ENCODE assay signal across 27 cellular contexts in the genomic region with DNA sequence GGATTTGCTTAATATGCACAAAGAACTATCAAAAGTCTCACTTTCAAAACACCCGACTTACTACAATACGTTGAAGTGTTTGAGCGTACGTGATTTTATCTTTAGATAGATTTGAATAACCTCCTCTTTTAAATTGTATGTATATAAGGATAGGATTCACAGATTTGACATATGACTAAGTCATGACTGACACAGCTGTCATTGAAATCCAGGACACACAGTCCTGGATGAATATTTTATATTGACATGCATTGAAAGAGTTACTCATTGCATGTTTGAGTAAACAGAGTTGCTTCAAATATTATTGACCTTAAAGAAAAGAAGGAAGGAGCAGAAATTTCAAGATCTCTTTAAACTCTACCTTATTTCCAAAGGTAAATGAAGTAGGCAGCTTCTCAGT. TPM values are rescaled to one million over a fixed set of nuclear protein-coding genes. Genes with fewer than 3 reads are reported as not detected.
"Had no signal": no experiment of that assay in that cellular context is flagged by ENCODE, and none has a peak within 500 bp of the region (broad histone marks: within the 10 kb centered on the region; RNA-seq: fewer than 3 reads in every experiment).

No MANE protein-coding gene starts in this region.

- H3K27me3 ChIP-seq: ascending aorta, esophagus muscularis mucosa, neural progenitor cell, right atrium auricular region, testis, uterus had no signal

- H3K27ac Mint-ChIP-seq: activated CD4-positive, alpha-beta memory T cell treated with anti-CD3 and anti-CD28 coated beads, Interleukin-2, amount 10 ng/mL, durations not matched to agents 7 days and 5 days; activated CD4-positive, alpha-beta T cell treated with anti-CD3 and anti-CD28 coated beads, Interleukin-2, amount 10 ng/mL, durations not matched to agents 7 days and 5 days; activated naive CD4-positive, alpha-beta T cell treated with anti-CD3 and anti-CD28 coated beads, Interleukin-2, amount 10 ng/mL, durations not matched to agents 7 days and 5 days; activated naive CD8-positive, alpha-beta T cell treated with anti-CD3 and anti-CD28 coated beads, Interleukin-2, amount 10 ng/mL, durations not matched to agents 7 days and 5 days; activated T-cell treated with anti-CD3 and anti-CD28 coated beads, Interleukin-2, amount 50 U/mL, for 24 hours; mesothelial cell of epicardium; naive thymus-derived CD4-positive, alpha-beta T cell; neural progenitor cell; WTC11 had no signal

- H3K4me3 Mint-ChIP-seq: activated CD4-positive, alpha-beta memory T cell treated with anti-CD3 and anti-CD28 coated beads, Interleukin-2, amount 10 ng/mL, durations not matched to agents 7 days and 5 days; activated CD4-positive, alpha-beta T cell treated with anti-CD3 and anti-CD28 coated beads, Interleukin-2, amount 10 ng/mL, durations not matched to agents 7 days and 5 days; activated naive CD4-positive, alpha-beta T cell treated with anti-CD3 and anti-CD28 coated beads, Interleukin-2, amount 10 ng/mL, durations not matched to agents 7 days and 5 days; activated naive CD8-positive, alpha-beta T cell treated with anti-CD3 and anti-CD28 coated beads, Interleukin-2, amount 10 ng/mL, durations not matched to agents 7 days and 5 days; activated T-cell treated with anti-CD3 and anti-CD28 coated beads, Interleukin-2, amount 50 U/mL, for 24 hours; mesothelial cell of epicardium; naive thymus-derived CD4-positive, alpha-beta T cell; neural progenitor cell; WTC11 had no signal

- H3K27me3 Mint-ChIP-seq: activated CD4-positive, alpha-beta memory T cell treated with anti-CD3 and anti-CD28 coated beads, Interleukin-2, amount 10 ng/mL, durations not matched to agents 7 days and 5 days; activated CD4-positive, alpha-beta T cell treated with anti-CD3 and anti-CD28 coated beads, Interleukin-2, amount 10 ng/mL, durations not matched to agents 7 days and 5 days; activated naive CD4-positive, alpha-beta T cell treated with anti-CD3 and anti-CD28 coated beads, Interleukin-2, amount 10 ng/mL, durations not matched to agents 7 days and 5 days; activated naive CD8-positive, alpha-beta T cell treated with anti-CD3 and anti-CD28 coated beads, Interleukin-2, amount 10 ng/mL, durations not matched to agents 7 days and 5 days; activated T-cell treated with anti-CD3 and anti-CD28 coated beads, Interleukin-2, amount 50 U/mL, for 24 hours; naive thymus-derived CD4-positive, alpha-beta T cell had no signal

- DNase-seq: activated CD4-positive, alpha-beta memory T cell treated with anti-CD3 and anti-CD28 coated beads, Interleukin-2, amount 10 ng/mL, durations not matched to agents 7 days and 5 days; activated CD4-positive, alpha-beta T cell treated with anti-CD3 and anti-CD28 coated beads for 1 hour; activated CD4-positive, alpha-beta T cell treated with anti-CD3 and anti-CD28 coated beads, Interleukin-2, amount 10 ng/mL, durations not matched to agents 7 days and 5 days; activated CD8-positive, alpha-beta memory T cell treated with anti-CD3 and anti-CD28 coated beads, Interleukin-2, amount 50 U/mL, for 48 hours; activated gamma-delta T cell; activated naive CD4-positive, alpha-beta T cell treated with anti-CD3 and anti-CD28 coated beads, Interleukin-2, amount 10 ng/mL, durations not matched to agents 7 days and 5 days; activated naive CD8-positive, alpha-beta T cell treated with anti-CD3 and anti-CD28 coated beads, Interleukin-2, amount 10 ng/mL, durations not matched to agents 7 days and 5 days; activated T-cell treated with anti-CD3 and anti-CD28 coated beads, Interleukin-2, amount 50 U/mL, for 24 hours; foreskin melanocyte; islet precursor cell; left cardiac atrium; naive thymus-derived CD4-positive, alpha-beta T cell; stimulated activated CD4-positive, alpha-beta T cell treated with anti-CD3 and anti-CD28 coated beads, Interleukin-2, amount 100 ng/mL, for 48 hours; stimulated activated naive CD4-positive, alpha-beta T cell treated with Interleukin-2 at 50 U/mL for 16 hours; T-helper 2 cell; testis; trophoblast cell; uterus had no signal

- H2AFZ ChIP-seq: neural progenitor cell had no signal

- ATAC-seq: left cardiac atrium; naive thymus-derived CD4-positive, alpha-beta T cell; WTC11 had no signal

- H3K4me2 ChIP-seq: neural progenitor cell had no signal

- H3K9me3 Mint-ChIP-seq: activated CD4-positive, alpha-beta memory T cell treated with anti-CD3 and anti-CD28 coated beads, Interleukin-2, amount 10 ng/mL, durations not matched to agents 7 days and 5 days; activated CD4-positive, alpha-beta T cell treated with anti-CD3 and anti-CD28 coated beads, Interleukin-2, amount 10 ng/mL, durations not matched to agents 7 days and 5 days; activated T-cell treated with anti-CD3 and anti-CD28 coated beads, Interleukin-2, amount 50 U/mL, for 24 hours; neural progenitor cell had no signal

- H3K27ac ChIP-seq: ascending aorta, coronary artery, esophagus muscularis mucosa, neural progenitor cell, right atrium auricular region, uterus had no signal

- H3K4me3 ChIP-seq: ascending aorta, coronary artery, esophagus muscularis mucosa, neural progenitor cell, right atrium auricular region, testis, uterus had no signal

- H3K4me1 Mint-ChIP-seq: activated CD4-positive, alpha-beta memory T cell treated with anti-CD3 and anti-CD28 coated beads, Interleukin-2, amount 10 ng/mL, durations not matched to agents 7 days and 5 days; activated CD4-positive, alpha-beta T cell treated with anti-CD3 and anti-CD28 coated beads, Interleukin-2, amount 10 ng/mL, durations not matched to agents 7 days and 5 days; activated naive CD4-positive, alpha-beta T cell treated with anti-CD3 and anti-CD28 coated beads, Interleukin-2, amount 10 ng/mL, durations not matched to agents 7 days and 5 days; activated naive CD8-positive, alpha-beta T cell treated with anti-CD3 and anti-CD28 coated beads, Interleukin-2, amount 10 ng/mL, durations not matched to agents 7 days and 5 days; naive thymus-derived CD4-positive, alpha-beta T cell; neural progenitor cell; WTC11 had no signal

- H3K4me1 ChIP-seq: neural progenitor cell, right atrium auricular region, testis, uterus had no signal

- H3K9ac ChIP-seq: neural progenitor cell had no signal

- H3K36me3 Mint-ChIP-seq: activated naive CD4-positive, alpha-beta T cell treated with anti-CD3 and anti-CD28 coated beads, Interleukin-2, amount 10 ng/mL, durations not matched to agents 7 days and 5 days; activated naive CD8-positive, alpha-beta T cell treated with anti-CD3 and anti-CD28 coated beads, Interleukin-2, amount 10 ng/mL, durations not matched to agents 7 days and 5 days; brain; mesothelial cell of epicardium; naive thymus-derived CD4-positive, alpha-beta T cell; neural progenitor cell; WTC11 had no signal

- FAIRE-seq: endothelial cell of umbilical vein had no signal

- H3K36me3 ChIP-seq: ascending aorta, esophagus muscularis mucosa, neural progenitor cell, right atrium auricular region, uterus had no signal

- H3K9me3 ChIP-seq: ascending aorta, esophagus muscularis mucosa, right atrium auricular region, testis, uterus had no signal

RNA-seq across cellular contexts. Expression of gene MUSK, which starts 3.3 kb away (rescaled TPM):
- total RNA-seq: activated CD4-positive, alpha-beta memory T cell treated with anti-CD3 and anti-CD28 coated beads, Interleukin-2, amount 10 ng/mL, durations not matched to agents 7 days and 5 days; activated CD4-positive, alpha-beta T cell treated with anti-CD3 and anti-CD28 coated beads, Interleukin-2, amount 10 ng/mL, durations not matched to agents 7 days and 5 days; activated naive CD8-positive, alpha-beta T cell treated with anti-CD3 and anti-CD28 coated beads, Interleukin-2, amount 10 ng/mL, durations not matched to agents 7 days and 5 days; ascending aorta; endothelial cell of umbilical vein; naive thymus-derived CD4-positive, alpha-beta T cell; WTC11 had no signal
